Comparison of ENCODE assay signal across 1 cellular context in the genomic region with DNA sequence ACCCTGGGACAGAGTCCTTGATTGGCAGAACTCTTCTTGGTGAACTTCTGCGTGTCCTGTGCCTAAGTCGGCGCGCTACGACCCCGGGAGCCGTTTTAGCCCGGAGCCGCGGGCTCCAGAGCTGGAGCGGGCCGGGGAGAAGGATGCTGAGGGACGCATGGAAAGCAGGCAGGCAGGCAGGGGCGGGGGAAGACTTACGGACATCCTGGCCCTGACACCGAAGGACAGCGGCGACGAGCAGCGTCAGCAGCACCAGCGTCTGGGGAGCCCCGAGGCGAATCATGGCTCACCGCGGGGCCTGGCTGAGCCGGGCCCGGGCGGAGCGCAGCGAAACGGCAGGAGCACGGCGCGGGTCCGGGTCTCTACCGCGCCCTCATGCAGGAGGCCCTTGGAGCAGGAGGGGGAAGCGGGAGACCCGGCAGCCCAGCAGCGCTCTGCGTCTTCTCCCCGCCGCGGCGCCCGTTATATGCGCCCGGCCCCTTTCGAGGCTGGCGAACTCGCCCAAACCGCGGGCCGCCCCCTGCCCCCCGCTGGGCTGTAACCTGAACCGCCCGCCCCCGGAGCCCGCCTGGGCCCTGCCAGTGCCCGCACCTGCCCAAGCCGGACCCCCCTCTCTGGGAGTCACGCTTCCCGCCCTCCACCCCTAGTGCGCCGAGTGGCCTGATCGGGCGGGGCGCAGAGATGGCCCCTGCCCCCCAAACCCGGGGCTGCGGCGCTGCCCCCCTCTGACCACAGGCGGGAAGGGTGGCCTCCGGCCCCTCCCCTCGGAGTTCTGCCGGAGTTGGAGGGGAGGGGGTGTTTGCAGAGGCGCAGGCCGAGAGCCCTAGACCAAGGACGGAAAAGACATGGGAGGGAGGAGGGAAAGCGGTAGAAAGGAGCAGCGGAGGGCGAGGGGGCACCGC.
TF ChIP-seq lines count a peak whose summit lies in the region.

A gene (minus strand): TSS at position 438 of the 902 bp plus-strand sequence. CDS start 155 bp downstream, at position 283.

TF ChIP-seq in HEK293, 187 proteins besides CTCF, POLR2A, EP300 and RAD21 (continued from another document):
- TF ChIP-seq, protein P1, sequence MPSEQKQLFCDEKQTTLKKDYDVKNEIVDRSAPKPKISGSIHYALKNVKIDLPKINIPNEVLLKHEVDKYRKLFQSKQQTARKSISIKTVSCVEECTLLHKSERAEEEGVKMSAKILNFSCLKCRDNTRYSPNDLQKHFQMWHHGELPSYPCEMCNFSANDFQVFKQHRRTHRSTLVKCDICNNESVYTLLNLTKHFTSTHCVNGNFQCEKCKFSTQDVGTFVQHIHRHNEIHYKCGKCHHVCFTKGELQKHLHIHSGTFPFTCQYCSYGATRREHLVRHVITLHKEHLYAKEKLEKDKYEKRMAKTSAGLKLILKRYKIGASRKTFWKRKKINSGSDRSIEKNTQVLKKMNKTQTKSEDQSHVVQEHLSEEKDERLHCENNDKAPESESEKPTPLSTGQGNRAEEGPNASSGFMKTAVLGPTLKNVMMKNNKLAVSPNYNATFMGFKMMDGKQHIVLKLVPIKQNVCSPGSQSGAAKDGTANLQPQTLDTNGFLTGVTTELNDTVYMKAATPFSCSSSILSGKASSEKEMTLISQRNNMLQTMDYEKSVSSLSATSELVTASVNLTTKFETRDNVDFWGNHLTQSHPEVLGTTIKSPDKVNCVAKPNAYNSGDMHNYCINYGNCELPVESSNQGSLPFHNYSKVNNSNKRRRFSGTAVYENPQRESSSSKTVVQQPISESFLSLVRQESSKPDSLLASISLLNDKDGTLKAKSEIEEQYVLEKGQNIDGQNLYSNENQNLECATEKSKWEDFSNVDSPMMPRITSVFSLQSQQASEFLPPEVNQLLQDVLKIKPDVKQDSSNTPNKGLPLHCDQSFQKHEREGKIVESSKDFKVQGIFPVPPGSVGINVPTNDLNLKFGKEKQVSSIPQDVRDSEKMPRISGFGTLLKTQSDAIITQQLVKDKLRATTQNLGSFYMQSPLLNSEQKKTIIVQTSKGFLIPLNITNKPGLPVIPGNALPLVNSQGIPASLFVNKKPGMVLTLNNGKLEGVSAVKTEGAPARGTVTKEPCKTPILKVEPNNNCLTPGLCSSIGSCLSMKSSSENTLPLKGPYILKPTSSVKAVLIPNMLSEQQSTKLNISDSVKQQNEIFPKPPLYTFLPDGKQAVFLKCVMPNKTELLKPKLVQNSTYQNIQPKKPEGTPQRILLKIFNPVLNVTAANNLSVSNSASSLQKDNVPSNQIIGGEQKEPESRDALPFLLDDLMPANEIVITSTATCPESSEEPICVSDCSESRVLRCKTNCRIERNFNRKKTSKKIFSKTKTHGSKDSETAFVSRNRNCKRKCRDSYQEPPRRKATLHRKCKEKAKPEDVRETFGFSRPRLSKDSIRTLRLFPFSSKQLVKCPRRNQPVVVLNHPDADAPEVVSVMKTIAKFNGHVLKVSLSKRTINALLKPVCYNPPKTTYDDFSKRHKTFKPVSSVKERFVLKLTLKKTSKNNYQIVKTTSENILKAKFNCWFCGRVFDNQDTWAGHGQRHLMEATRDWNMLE (tag by site-specific recombination; conservative IDR thresholded peaks at IDR 0.05; ENCODE audit: low read depth): no peak
